1 cellular context compared by ENCODE assay signal in the genomic region with DNA sequence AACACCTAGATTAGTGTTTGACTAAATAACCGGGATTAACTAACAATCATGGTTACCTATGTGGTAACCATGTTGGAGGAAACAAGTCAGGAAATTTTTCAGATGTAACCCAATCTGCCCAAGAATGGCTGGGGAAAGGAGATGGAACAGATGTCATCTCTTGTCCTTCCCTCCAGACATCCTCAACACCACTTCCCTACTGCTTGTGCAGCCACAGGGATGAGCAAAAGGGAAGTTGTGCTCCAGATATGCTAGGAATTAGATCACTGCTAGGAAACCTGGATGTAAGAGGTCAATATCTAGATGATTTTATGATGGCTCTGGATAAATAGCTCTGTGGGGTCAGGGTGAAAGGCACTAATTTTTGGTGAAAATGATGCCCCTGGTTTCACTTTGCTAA.
TF ChIP-seq lines count a peak whose summit lies in the region.

No MANE protein-coding gene starts in this region.

TF ChIP-seq in H1, 55 proteins besides CTCF, POLR2A, EP300 and RAD21:
- TF ChIP-seq SIRT6 (IDR thresholded peaks at IDR 0.05; ENCODE audit: low read length) (no peak), EZH2 (IDR thresholded peaks at IDR 0.05; ENCODE audit: low read depth, low read length, severe bottlenecking) (no peak), POLR2AphosphoS5 (IDR thresholded peaks at IDR 0.05; ENCODE audit: low read depth, low read length) (no peak), ZNF274 (IDR thresholded peaks at IDR 0.05; ENCODE audit: borderline replicate concordance, extremely low read depth, low read length) (no peak), JUND (IDR thresholded peaks at IDR 0.05; ENCODE audit: low read length) (no peak)
- TF ChIP-seq, protein P1, sequence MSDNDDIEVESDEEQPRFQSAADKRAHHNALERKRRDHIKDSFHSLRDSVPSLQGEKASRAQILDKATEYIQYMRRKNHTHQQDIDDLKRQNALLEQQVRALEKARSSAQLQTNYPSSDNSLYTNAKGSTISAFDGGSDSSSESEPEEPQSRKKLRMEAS (IDR thresholded peaks at IDR 0.05): no peak
